In genomic region chr5:69217732-69218568, GRCh38 we compare ENCODE assay signal across 8 cellular contexts. TPM values are rescaled to one million over a fixed set of nuclear protein-coding genes. Genes with fewer than 3 reads are reported as not detected.
DNase-seq lines count a peak whose midpoint lies in the region; ATAC-seq and TF ChIP-seq lines count a peak whose summit lies in the region.

No MANE protein-coding gene starts in this region.

- TF ChIP-seq CTCF in AG10803 (conservative IDR thresholded peaks at IDR 0.05; ENCODE audit: low read length) (peak; percentile 34), kidney epithelial cell (IDR thresholded peaks at IDR 0.05; ENCODE audit: insufficient read depth, low read length, poor library complexity, severe bottlenecking) (peak; percentile 8)

- peak overlapping the region; percentile 99 for H3K4me3 ChIP-seq in AG10803 (ENCODE audit: low read length)
- peak overlapping the region; percentile 92 for H3K4me3 ChIP-seq in kidney epithelial cell (ENCODE audit: low read depth, low read length)

- ATAC-seq in GM19023 (IDR thresholded peaks at IDR 0.05; ENCODE audit: unreplicated experiment) (peak; percentile 94), HG03196 (IDR thresholded peaks at IDR 0.05; ENCODE audit: unreplicated experiment) (peak; percentile 91)
- ATAC-seq in activated CD4-positive, CD25-positive, alpha-beta regulatory T cell treated with anti-CD3 and anti-CD28 coated beads, Interleukin-2, amount 50 U/mL, for 24 hours: peak; percentile 90 to 92

- DNase-seq in AG10803 (ENCODE audit: low read depth) (peak; percentile 87), NCI-H345 treated with DMSO at 0.1 percent for 48 hours (lab: John Stamatoyannopoulos, UW; ENCODE audit: unreplicated experiment) (peak; percentile 77), cerebellar nuclear complex (lab: John Stamatoyannopoulos, UW) (peak; percentile 50 to 85), kidney epithelial cell (ENCODE audit: low read depth) (peak; percentile 69)
- peak; percentile 70 to 77 for DNase-seq in stimulated activated CD4-positive, alpha-beta T cell treated with anti-CD3 and anti-CD28 coated beads, Interleukin-15, amount 100 ng/mL, for 48 hours (ENCODE audit: low read depth in 2 of 2)

- no peaks in the 10 kb centered on the region for H3K36me3 ChIP-seq in kidney epithelial cell (ENCODE audit: control insufficient read depth, insufficient read depth, low read length)

- H3K27me3 ChIP-seq in kidney epithelial cell (ENCODE audit: control insufficient read depth, insufficient read depth, low read length): no peaks in the 10 kb centered on the region

RNA-seq across cellular contexts. Expression of gene CDK7, which starts 16.7 kb away (rescaled TPM):
- 50.3 and 52.8 TPM in 2 replicates for total RNA-seq in kidney epithelial cell

RNA-seq across cellular contexts. Expression of gene CENPH, which starts 28.6 kb away (rescaled TPM):
- total RNA-seq in kidney epithelial cell: 11.5 and 13.3 TPM in 2 replicates

RNA-seq across cellular contexts. Expression of gene CCNB1, which starts 51.0 kb away (rescaled TPM):
- total RNA-seq in kidney epithelial cell: 32.6 and 34.0 TPM in 2 replicates

Comparison
In these comparisons a context has a peak if more than half of its experiments do, and no peak if none do; other contexts are left out.
1. Peak in every context shown above with its lines: DNase-seq, ATAC-seq and H3K4me3 ChIP-seq.